18 cellular contexts compared by ENCODE assay signal in the genomic region with DNA sequence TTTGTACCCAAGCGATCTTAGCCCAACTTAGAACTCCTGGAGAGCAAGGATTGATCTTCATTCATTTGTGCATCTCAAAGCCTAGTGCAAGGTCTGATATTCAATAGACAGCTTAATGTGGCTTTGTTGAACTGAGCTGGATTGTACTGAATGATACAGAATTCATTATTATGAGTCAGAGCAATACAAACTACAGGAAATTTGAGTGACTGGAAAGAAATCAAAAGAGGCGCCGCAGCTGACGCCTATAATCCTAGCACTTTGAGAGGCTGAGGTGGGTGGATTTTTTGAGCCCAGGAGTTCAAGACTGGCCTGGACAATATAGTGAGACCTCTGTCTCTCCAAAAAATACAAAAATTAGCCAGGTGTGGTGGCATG. TPM values are rescaled to one million over a fixed set of nuclear protein-coding genes. Genes with fewer than 3 reads are reported as not detected.
DNase-seq lines count a peak whose midpoint lies in the region; ATAC-seq, FAIRE-seq and TF ChIP-seq lines count a peak whose summit lies in the region.
"Had no signal": no experiment of that assay in that cellular context is flagged by ENCODE, and none has a peak within 500 bp of the region (broad histone marks: within the 10 kb centered on the region; RNA-seq: fewer than 3 reads in every experiment).

No MANE protein-coding gene starts in this region.

- peaks cover 2% of the 10 kb centered on the region for H3K9me3 Mint-ChIP-seq in Calu3 (ENCODE audit: low read depth, unreplicated experiment)

- H3K27me3 Mint-ChIP-seq in Calu3 (ENCODE audit: unreplicated experiment): no peaks in the 10 kb centered on the region

- peak; percentile 63 for ATAC-seq in PC-3
- ATAC-seq in esophagus mucosa: peak; percentile 81
- ATAC-seq in pancreas: peak in 3 of 4 donors; percentile 3 to 43 (median 9)
- ATAC-seq: GM12878 had no signal

- H3K27me3 ChIP-seq in PC-3 (ENCODE audit: low read length) (no peaks in the 10 kb centered on the region), pancreas (no peaks in the 10 kb centered on the region)
- H3K27me3 ChIP-seq: BLaER1, SJSA1 had no signal

- peak overlapping the region; percentile 24 for H3K4me3 Mint-ChIP-seq in Calu3 (ENCODE audit: low read depth, unreplicated experiment)

- WGBS in pancreas, 2 donors: 95 to 96% methylated on average over 4 of the region's 4 CpGs

- BruUV-seq in Calu3 (replicated peaks; lab: Mats Ljungman, UMichigan) (no TSS peak), PC-3 (replicated peaks; lab: Mats Ljungman, UMichigan) (no TSS peak)

- TF ChIP-seq CTCF in Calu3 (IDR thresholded peaks at IDR 0.05; ENCODE audit: unreplicated experiment) (no peak), PC-3 (conservative IDR thresholded peaks at IDR 0.05; ENCODE audit: low read depth, low read length) (no peak), pancreas (IDR thresholded peaks at IDR 0.05) (no peak)

- H3K9me2 ChIP-seq in PC-3 (replicated peaks; ENCODE audit: low read length): no peaks in the 10 kb centered on the region

- peaks cover 82% of the 10 kb centered on the region for H3K4me1 Mint-ChIP-seq in Calu3 (ENCODE audit: low read depth, unreplicated experiment)

- no peaks in the 10 kb centered on the region for H3K36me3 ChIP-seq in PC-3 (ENCODE audit: low read depth, low read length)
- H3K36me3 ChIP-seq in pancreas: no peaks in the 10 kb centered on the region
- H3K36me3 ChIP-seq: BLaER1, HAP-1, SJSA1 had no signal

- no peak overlapping the region for H3K4me2 ChIP-seq in PC-3 (ENCODE audit: low read length)
- H3K4me2 ChIP-seq: BLaER1 had no signal

- H3K9me3 ChIP-seq in PC-3 (ENCODE audit: low read length) (no peaks in the 10 kb centered on the region), pancreas (no peaks in the 10 kb centered on the region)
- H3K9me3 ChIP-seq: BLaER1, HAP-1, SJSA1 had no signal

- no peak overlapping the region for H3K27ac ChIP-seq in PC-3 (ENCODE audit: low read length)
- no peak overlapping the region for H3K27ac ChIP-seq in pancreas
- H3K27ac ChIP-seq: BLaER1, SJSA1 had no signal

- FAIRE-seq in pancreas (lab: Jason Lieb, UNC): no peak
- FAIRE-seq: GM12878, GM18507 had no signal

- H3K9ac ChIP-seq in PC-3 (ENCODE audit: low read length): no peak overlapping the region
- H3K9ac ChIP-seq: BLaER1 had no signal

- intact Hi-C loops in Calu3 (cut with micrococcal nuclease; ENCODE audit: unreplicated experiment): loop anchor here (2.0 kb wide), 1 partner anchor 39 kb away; no protein-coding TSS in a partner anchor
- intact Hi-C loops in PC-3 (cut with micrococcal nuclease): no loop called here
- intact Hi-C loops in pancreas (cut with DNase I): no loop called here

- DNase-seq in Calu3 (peak; percentile 52), PC-3 (peak; percentile 20), pancreas (no peak), NCI-H2107 treated with DMSO at 0.1 percent for 48 hours (lab: John Stamatoyannopoulos, UW; ENCODE audit: unreplicated experiment) (no peak), SHP77 (lab: John Stamatoyannopoulos, UW) (no peak)
- DNase-seq in stimulated activated naive CD4-positive, alpha-beta T cell treated with Interleukin-2 at 50 U/mL for 16 hours (lab: John Stamatoyannopoulos, UW): no peak
- DNase-seq: IMR-90, NCI-H1436 treated with DMSO at 0.1 percent for 48 hours, NCI-H2081 treated with DMSO at 0.1 percent for 48 hours, NCI-H2227 treated with DMSO at 0.1 percent for 48 hours, NCI-H526, RPMI8226 had no signal

- peak overlapping the region; percentile 82 for H3K27ac Mint-ChIP-seq in Calu3 (ENCODE audit: unreplicated experiment)

- H3K4me3 ChIP-seq in PC-3 (ENCODE audit: low read length) (no peak overlapping the region), pancreas (no peak overlapping the region)
- H3K4me3 ChIP-seq: BLaER1, GM12878, HAP-1, SJSA1 had no signal

- H3F3A ChIP-seq in PC-3 (ENCODE audit: low read length, unreplicated experiment): no peaks in the 10 kb centered on the region

- peaks cover 14% of the 10 kb centered on the region for H3K36me3 Mint-ChIP-seq in Calu3 (ENCODE audit: insufficient read depth, unreplicated experiment)

- no peaks in the 10 kb centered on the region for H4K20me1 ChIP-seq in PC-3 (ENCODE audit: low read length)
- H4K20me1 ChIP-seq: BLaER1 had no signal

- H3K79me2 ChIP-seq in PC-3 (ENCODE audit: low read length): no peaks in the 10 kb centered on the region

- peaks cover 5% of the 10 kb centered on the region for H3K4me1 ChIP-seq in PC-3 (ENCODE audit: insufficient read depth, low read length)
- peaks cover 0 to 23% (median 0%) of the 10 kb centered on the region in 3 donors for H3K4me1 ChIP-seq in pancreas
- H3K4me1 ChIP-seq: HAP-1 had no signal

- POLR2A ChIA-PET in PC-3 (lab: Charles Lee; ENCODE audit: unreplicated experiment): no interaction called here

- H2AFZ ChIP-seq in PC-3 (ENCODE audit: low read length): no peak overlapping the region

- CTCF ChIA-PET in Calu3 (lab: Charles Lee) (interaction anchor here (0.6 kb wide), 1 partner anchor 41 kb away, joined by 3 read pairs; no protein-coding TSS in a partner anchor), PC-3 (lab: Charles Lee) (no interaction called here)

RNA-seq across cellular contexts. Expression of a gene that starts 58.6 kb away (rescaled TPM):
- total RNA-seq in Calu3 (2022) (91.6 and 100 TPM in 2 replicates), PC-3 (2014; rRNA removed) (24.5 TPM in 2 replicates), esophagus mucosa (2.6 TPM), pancreas (10 to 100 TPM; 21.4 to 63.1 (median 28.5) TPM)
- 10 to 100 TPM; 21.3 to 26.3 TPM for polyA plus RNA-seq in pancreas

Comparison
In these comparisons a context has a peak if more than half of its experiments do, and no peak if none do; other contexts are left out.
1. DNase-seq: peak in Calu3 (single experiment) and PC-3 (single experiment); none in pancreas (0 of 6), stimulated activated naive CD4-positive, alpha-beta T cell treated with Interleukin-2 at 50 U/mL for 16 hours (single experiment), NCI-H2107 treated with DMSO at 0.1 percent for 48 hours (single experiment) and SHP77 (0 of 2).
2. ATAC-seq: peak in every context shown above with its lines; median percentile 81 in esophagus mucosa; 63 in PC-3; 9 in pancreas.